In genomic region chr9:129609486-129610192, GRCh38 we compare ENCODE assay signal across 9 cellular contexts. TPM values are rescaled to one million over a fixed set of nuclear protein-coding genes. Genes with fewer than 3 reads are reported as not detected.
DNase-seq lines count a peak whose midpoint lies in the region; ATAC-seq and TF ChIP-seq lines count a peak whose summit lies in the region.
"Had no signal": no experiment of that assay in that cellular context is flagged by ENCODE, and none has a peak within 500 bp of the region (broad histone marks: within the 10 kb centered on the region; RNA-seq: fewer than 3 reads in every experiment).

No MANE protein-coding gene starts in this region.

- no peaks in the 10 kb centered on the region for H4K20me1 ChIP-seq in BLaER1

- H3K36me3 ChIP-seq in BLaER1 = no peaks in the 10 kb centered on the region
- H3K36me3 ChIP-seq in left ventricle myocardium inferior = no peaks in the 10 kb centered on the region
- H3K36me3 ChIP-seq in gastrocnemius medialis = no peaks in the 10 kb centered on the region

- in situ Hi-C loops in gastrocnemius medialis (cut with MboI; ENCODE audit: low sequenced_read_pairs in 4 of 4) = loop anchor here in 3 of 4 donors (5.0 to 10.0 kb wide), 3 partner anchors 125 to 475 kb away; no protein-coding TSS in a partner anchor

- no peaks in the 10 kb centered on the region for H3K36me3 Mint-ChIP-seq in activated naive CD4-positive, alpha-beta T cell treated with anti-CD3 and anti-CD28 coated beads, Interleukin-2, amount 10 ng/mL, durations not matched to agents 7 days and 5 days

- H3K9me3 ChIP-seq in BLaER1 (no peaks in the 10 kb centered on the region), left ventricle myocardium inferior (replicated peaks) (no peaks in the 10 kb centered on the region), gastrocnemius medialis (no peaks in the 10 kb centered on the region)

- no peaks in the 10 kb centered on the region for H3K9me3 Mint-ChIP-seq in activated naive CD4-positive, alpha-beta T cell treated with anti-CD3 and anti-CD28 coated beads, Interleukin-2, amount 10 ng/mL, durations not matched to agents 7 days and 5 days

- TF ChIP-seq CTCF in left ventricle myocardium inferior (IDR thresholded peaks at IDR 0.05; ENCODE audit: borderline replicate concordance) (no peak), gastrocnemius medialis (IDR thresholded peaks at IDR 0.05 in 4 of 5, conservative IDR thresholded peaks at IDR 0.05 in 1 of 5) (no peak)

- H3K27me3 ChIP-seq in BLaER1 (no peaks in the 10 kb centered on the region), left ventricle myocardium inferior (ENCODE audit: low read depth) (no peaks in the 10 kb centered on the region), gastrocnemius medialis (no peaks in the 10 kb centered on the region)

- TF ChIP-seq POLR2A in gastrocnemius medialis (IDR thresholded peaks at IDR 0.05) = no peak

- H3K4me3 ChIP-seq in BLaER1 (peak overlapping the region; percentile 74), left ventricle myocardium inferior (peak overlapping the region; percentile 78), gastrocnemius medialis (peak overlapping the region in 3 of 4 donors; percentile 60 to 95 (median 61))

- no peak for ATAC-seq in gastrocnemius medialis
- ATAC-seq in GM19467 (IDR thresholded peaks at IDR 0.05; ENCODE audit: unreplicated experiment) = no peak

- intact Hi-C loops in left ventricle myocardium inferior (cut with micrococcal nuclease) (loop anchor here (5.0 to 10.0 kb wide), 2 partner anchors 115 to 472 kb away; no protein-coding TSS in a partner anchor), gastrocnemius medialis (cut with DNase I; ENCODE audit: low total_unique reads) (loop anchor here (1.0 to 5.0 kb wide), 5 partner anchors 112 to 470 kb away; no protein-coding TSS in a partner anchor)

- CTCF ChIA-PET in activated naive CD4-positive, alpha-beta T cell treated with anti-CD3 and anti-CD28 coated beads, Interleukin-2, amount 10 ng/mL, durations not matched to agents 7 days and 5 days (lab: Charles Lee) = interaction anchor here (1.5 to 2.2 kb wide), 7 partner anchors 14 to 478 kb away, joined by 4 to 14 read pairs (median 7); no protein-coding TSS in a partner anchor

- H3K27ac Mint-ChIP-seq in activated naive CD4-positive, alpha-beta T cell treated with anti-CD3 and anti-CD28 coated beads, Interleukin-2, amount 10 ng/mL, durations not matched to agents 7 days and 5 days = peak overlapping the region; percentile 77

- H3K27me3 Mint-ChIP-seq in activated naive CD4-positive, alpha-beta T cell treated with anti-CD3 and anti-CD28 coated beads, Interleukin-2, amount 10 ng/mL, durations not matched to agents 7 days and 5 days = peaks cover 42% of the 10 kb centered on the region

- DNase-seq in NCI-H69 (lab: John Stamatoyannopoulos, UW) (peak; percentile 48), left ventricle myocardium inferior (peak; percentile 51), gastrocnemius medialis (no peak), T1000 (lab: John Stamatoyannopoulos, UW) (no peak), AML-193 (lab: John Stamatoyannopoulos, UW) (no peak)
- DNase-seq in activated naive CD4-positive, alpha-beta T cell treated with anti-CD3 and anti-CD28 coated beads, Interleukin-2, amount 10 ng/mL, durations not matched to agents 7 days and 5 days = peak; percentile 74

- peaks cover 53% of the 10 kb centered on the region for H3K4me1 Mint-ChIP-seq in activated naive CD4-positive, alpha-beta T cell treated with anti-CD3 and anti-CD28 coated beads, Interleukin-2, amount 10 ng/mL, durations not matched to agents 7 days and 5 days

- peak overlapping the region; percentile 84 for H3K4me3 Mint-ChIP-seq in activated naive CD4-positive, alpha-beta T cell treated with anti-CD3 and anti-CD28 coated beads, Interleukin-2, amount 10 ng/mL, durations not matched to agents 7 days and 5 days

- H3K4me1 ChIP-seq in BLaER1 = peaks cover 94% of the 10 kb centered on the region
- peaks cover 52% of the 10 kb centered on the region for H3K4me1 ChIP-seq in left ventricle myocardium inferior
- H3K4me1 ChIP-seq in gastrocnemius medialis = peaks cover 13 to 22% of the 10 kb centered on the region in 2 donors

- peak overlapping the region; percentile 100 for H3K4me2 ChIP-seq in BLaER1

- H3K9ac ChIP-seq in BLaER1 = peak overlapping the region; percentile 19; the same call in 1 of the 2 replicates

- H3K27ac ChIP-seq in BLaER1 = peak overlapping the region; percentile 58
- H3K27ac ChIP-seq in left ventricle myocardium inferior (replicated peaks) = peak overlapping the region; percentile 95
- peak overlapping the region; percentile 77 to 86 (median 82) for H3K27ac ChIP-seq in gastrocnemius medialis

RNA-seq across cellular contexts. Expression of gene C9orf50, which starts 11.3 kb away (rescaled TPM):
- total RNA-seq in left ventricle myocardium inferior (not detected), gastrocnemius medialis (not detected)
- total RNA-seq: glomerular endothelial cell had no signal

RNA-seq across cellular contexts. Expression of gene NTMT1, which starts 16.3 kb away (rescaled TPM):
- total RNA-seq in left ventricle myocardium inferior (63.4 TPM), gastrocnemius medialis (10 to 100 TPM; 37.8 to 82.1 (median 48.1) TPM)

RNA-seq across cellular contexts. Expression of gene ASB6, which starts 32.3 kb away (rescaled TPM):
- 9.0 TPM for total RNA-seq in left ventricle myocardium inferior
- 10 to 100 TPM; 14.4 to 24.0 (median 19.4) TPM for total RNA-seq in gastrocnemius medialis

RNA-seq across cellular contexts. Expression of gene PRRX2, which starts 55.8 kb away (rescaled TPM):
- total RNA-seq in left ventricle myocardium inferior (0.85 TPM), gastrocnemius medialis (1 to 10 TPM in 2 of 4 donors, under 1 TPM in 1, not detected in 1; 0.75 to 1.7 (median 1.6) TPM)
- total RNA-seq: glomerular endothelial cell had no signal

Comparison
In these comparisons a context has a peak if more than half of its experiments do, and no peak if none do; other contexts are left out.
1. DNase-seq: peak in NCI-H69 (single experiment), activated naive CD4-positive, alpha-beta T cell treated with anti-CD3 and anti-CD28 coated beads, Interleukin-2, amount 10 ng/mL, durations not matched to agents 7 days and 5 days (single experiment) and left ventricle myocardium inferior (single experiment); none in gastrocnemius medialis (0 of 2), T1000 (single experiment) and AML-193 (0 of 2).
2. Peak in every context shown above with its lines, with median percentiles within 50 percentile points of each other: H3K27ac ChIP-seq and H3K4me3 ChIP-seq.